ENCODE assay signal across 8 cellular contexts in genomic region chr15:74872702-74873035, GRCh38. TPM values are rescaled to one million over a fixed set of nuclear protein-coding genes. Genes with fewer than 3 reads are reported as not detected.
DNase-seq lines count a peak whose midpoint lies in the region; ATAC-seq and TF ChIP-seq lines count a peak whose summit lies in the region.

No MANE protein-coding gene starts in this region.

- H3K56ac ChIP-seq in H9 (ENCODE audit: insufficient read length, low read depth, low read length) = no peak overlapping the region

- H2BK5ac ChIP-seq in H9 (ENCODE audit: insufficient read length, low read length) = no peak overlapping the region

- H2BK15ac ChIP-seq in H9 (ENCODE audit: low read depth, low read length) = no peak overlapping the region

- H3K79me2 ChIP-seq in H9 (ENCODE audit: insufficient read depth, low read length) = peaks cover 11% of the 10 kb centered on the region; the same call in 1 of the 2 replicates

- intact Hi-C loops in activated B cell treated with CpG ODN at 0.5 μM for 24 hours (cut with micrococcal nuclease) (loop anchor here (1.0 to 2.0 kb wide), 7 partner anchors 18 to 332 kb away; partner anchors contain the start of genes ARID3B, CLK3, COX5A and FAM219B), head of caudate nucleus (cut with DNase I) (no loop called here)

- H3K27me3 ChIP-seq in H9 (ENCODE audit: insufficient read depth, low read length) (no peaks in the 10 kb centered on the region), skeletal muscle tissue (ENCODE audit: control insufficient read depth in 3 of 3, insufficient read depth in 3 of 3, low read length in 3 of 3) (no peaks in the 10 kb centered on the region)

- H2BK120ac ChIP-seq in H9 (ENCODE audit: low read depth, low read length, poor library complexity, severe bottlenecking) = no peak overlapping the region

- ATAC-seq in activated B cell treated with CpG ODN at 0.5 μM for 24 hours (ENCODE audit: low read depth) = no peak
- ATAC-seq in HG03108 (IDR thresholded peaks at IDR 0.05; ENCODE audit: unreplicated experiment) = no peak

- H3K18ac ChIP-seq in H9 (ENCODE audit: insufficient read length, low read depth, low read length) = no peak overlapping the region

- no peak overlapping the region for H4K8ac ChIP-seq in H9 (replicated peaks; ENCODE audit: insufficient read length, low read depth, low read length)

- H3K27ac Mint-ChIP-seq in H9 (peak overlapping the region; percentile 15 to 98 (median 79); a peak in 6 of 7 replicates), activated B cell treated with CpG ODN at 0.5 μM for 24 hours (peak overlapping the region; percentile 94), glutamatergic neuron (ENCODE audit: unreplicated experiment) (peak overlapping the region; percentile 76)

- DNase-seq in H9 (no peak), activated B cell treated with CpG ODN at 0.5 μM for 24 hours (no peak), glutamatergic neuron (no peak), NOMO-1 treated with DMSO at 0.1 percent for 48 hours (lab: John Stamatoyannopoulos, UW; ENCODE audit: unreplicated experiment) (no peak), NCI-H1417 treated with DMSO at 0.1 percent for 48 hours (lab: John Stamatoyannopoulos, UW) (no peak), head of caudate nucleus (no peak)

- no CpG with 5 or more reads among the region's 11 CpGs for WGBS in H9 (ENCODE audit: extremely low coverage, insufficient read length, low lambda C conversion rate)

- H3K4me3 Mint-ChIP-seq in H9 (peak overlapping the region; percentile 89 to 92), activated B cell treated with CpG ODN at 0.5 μM for 24 hours (peak overlapping the region; percentile 90), glutamatergic neuron (ENCODE audit: unreplicated experiment) (peak overlapping the region; percentile 99)

- H2AFZ ChIP-seq in H9 (ENCODE audit: low read length) = no peak overlapping the region

- H3K27ac ChIP-seq in H9 (ENCODE audit: insufficient read length, low read depth, low read length) (no peak overlapping the region), skeletal muscle tissue (ENCODE audit: low read depth, low read length) (peak overlapping the region; percentile 65)

- peaks cover 8 to 24% (median 10%) of the 10 kb centered on the region in 3 experiments for H3K36me3 Mint-ChIP-seq in H9 (ENCODE audit: insufficient read depth in 1 of 3, low read depth in 3 of 3)
- peaks cover 36% of the 10 kb centered on the region for H3K36me3 Mint-ChIP-seq in activated B cell treated with CpG ODN at 0.5 μM for 24 hours (ENCODE audit: low read depth)
- peaks cover 7% of the 10 kb centered on the region for H3K36me3 Mint-ChIP-seq in glutamatergic neuron (ENCODE audit: unreplicated experiment)

- no peak overlapping the region for H3K14ac ChIP-seq in H9 (ENCODE audit: insufficient read depth, low read length)

- H3K9ac ChIP-seq in H9 (ENCODE audit: extremely low read depth, insufficient read length, low read length) (peak overlapping the region; percentile 39), skeletal muscle tissue (ENCODE audit: low read depth in 1 of 3, low read length in 3 of 3) (peak overlapping the region; percentile 86 to 92 (median 92))

- no peak for TF ChIP-seq CTCF in H9 (conservative IDR thresholded peaks at IDR 0.05)
- no peak for TF ChIP-seq CTCF in activated B cell treated with CpG ODN at 0.5 μM for 24 hours (IDR thresholded peaks at IDR 0.05)
- no peak for TF ChIP-seq CTCF in glutamatergic neuron (IDR thresholded peaks at IDR 0.05; ENCODE audit: partially characterized antibody, unreplicated experiment)

- H3K79me1 ChIP-seq in H9 (ENCODE audit: insufficient read depth, low read depth, low read length, poor library complexity, severe bottlenecking) = peaks cover 2% of the 10 kb centered on the region

- H3K4me1 ChIP-seq in H9 (ENCODE audit: insufficient read depth, low read length) (no peaks in the 10 kb centered on the region), skeletal muscle tissue (ENCODE audit: control insufficient read depth in 3 of 3, insufficient read depth in 3 of 3, low read length in 3 of 3) (peaks cover 48 to 52% (median 48%) of the 10 kb centered on the region in 3 donors)

- no peak overlapping the region for H3K23ac ChIP-seq in H9 (ENCODE audit: insufficient read length, low read depth, low read length)

- H3K9me3 Mint-ChIP-seq in H9 (peaks cover 4% of the 10 kb centered on the region in 2 experiments; a peak in 3 of 5 replicates), activated B cell treated with CpG ODN at 0.5 μM for 24 hours (no peaks in the 10 kb centered on the region), glutamatergic neuron (ENCODE audit: unreplicated experiment) (peaks cover 4% of the 10 kb centered on the region)

- peak overlapping the region; percentile 89 to 98 (median 95) for H3K4me3 ChIP-seq in skeletal muscle tissue (ENCODE audit: low read length in 3 of 3)

- peaks cover 2% of the 10 kb centered on the region; the same call in 1 of the 2 replicates for H3K27me3 Mint-ChIP-seq in H9 (ENCODE audit: low read depth)
- H3K27me3 Mint-ChIP-seq in activated B cell treated with CpG ODN at 0.5 μM for 24 hours = no peaks in the 10 kb centered on the region
- peaks cover 7% of the 10 kb centered on the region for H3K27me3 Mint-ChIP-seq in glutamatergic neuron (ENCODE audit: unreplicated experiment)

- no peak overlapping the region for H4K91ac ChIP-seq in H9 (ENCODE audit: insufficient read length, low read depth, low read length)

- no peak overlapping the region for H3T11ph ChIP-seq in H9 (ENCODE audit: low read length)

- CTCF ChIA-PET in activated B cell treated with CpG ODN at 0.5 μM for 24 hours (lab: Charles Lee) = interaction anchor here (1.3 kb wide), 1 partner anchor 29 kb away, joined by 5 read pairs; no protein-coding TSS in a partner anchor

- H4K20me1 ChIP-seq in H9 (ENCODE audit: control insufficient read depth, insufficient read depth, insufficient read length) = no peaks in the 10 kb centered on the region

- H3K4me2 ChIP-seq in H9 (ENCODE audit: insufficient read depth, insufficient read length, low read length) = peak overlapping the region; percentile 83

- no peak overlapping the region for H2AK5ac ChIP-seq in H9 (ENCODE audit: insufficient read length, low read length)

- H3K4ac ChIP-seq in H9 (ENCODE audit: low read depth, low read length) = no peak overlapping the region

- H3K4me1 Mint-ChIP-seq in H9 (peaks cover 14 to 17% of the 10 kb centered on the region in 2 experiments), activated B cell treated with CpG ODN at 0.5 μM for 24 hours (peaks cover 56% of the 10 kb centered on the region), glutamatergic neuron (ENCODE audit: low read depth, unreplicated experiment) (peaks cover 9% of the 10 kb centered on the region)

- H4K5ac ChIP-seq in H9 (ENCODE audit: insufficient read length, low read depth, low read length) = no peak overlapping the region

- no peak overlapping the region for H2BK12ac ChIP-seq in H9 (ENCODE audit: insufficient read length, low read depth, low read length)

- POLR2A ChIA-PET in activated B cell treated with CpG ODN at 0.5 μM for 24 hours (lab: Charles Lee) = interaction anchor here (0.6 to 2.6 kb wide), 10 partner anchors 10 to 579 kb away, joined by 3 to 17 read pairs (median 10); partner anchors contain the start of genes FAM219B, MPI, PPCDC and SIN3A

- H3K9me3 ChIP-seq in H9 (ENCODE audit: control insufficient read depth, low read depth, low read length) (no peaks in the 10 kb centered on the region), skeletal muscle tissue (ENCODE audit: control insufficient read depth in 3 of 3, low read length in 3 of 3) (no peaks in the 10 kb centered on the region)

- H3K36me3 ChIP-seq in skeletal muscle tissue (ENCODE audit: control insufficient read depth in 3 of 3, insufficient read depth in 3 of 3, low read length in 3 of 3) = peaks cover 0 to 5% (median 3%) of the 10 kb centered on the region in 3 donors

- H3K23me2 ChIP-seq in H9 (ENCODE audit: insufficient read length, low read depth, low read length, poor library complexity, severe bottlenecking) = peaks cover 12% of the 10 kb centered on the region

- H2BK20ac ChIP-seq in H9 (ENCODE audit: low read depth, low read length, poor library complexity, severe bottlenecking) = no peak overlapping the region

RNA-seq across cellular contexts. Expression of gene SCAMP2, which starts 0.5 kb away (rescaled TPM):
- 49.0 and 50.2 TPM in 2 replicates for total RNA-seq in H9 (2021)
- total RNA-seq in activated B cell treated with CpG ODN at 0.5 μM for 24 hours = 112 and 129 TPM in 2 replicates
- total RNA-seq in glutamatergic neuron (ENCODE audit: unreplicated experiment) = 35.6 TPM
- 15.7 TPM for total RNA-seq in skeletal muscle tissue

RNA-seq across cellular contexts. Expression of gene MPI, which starts 17.2 kb away (rescaled TPM):
- total RNA-seq in H9 (2021) (55.0 and 57.5 TPM in 2 replicates), activated B cell treated with CpG ODN at 0.5 μM for 24 hours (33.1 and 40.2 TPM in 2 replicates), glutamatergic neuron (ENCODE audit: unreplicated experiment) (33.1 TPM), skeletal muscle tissue (22.4 TPM)

RNA-seq across cellular contexts. Expression of gene ULK3, which starts 29.7 kb away (rescaled TPM):
- total RNA-seq in H9 (2021) (31.1 and 34.0 TPM in 2 replicates), activated B cell treated with CpG ODN at 0.5 μM for 24 hours (43.6 and 52.1 TPM in 2 replicates), glutamatergic neuron (ENCODE audit: unreplicated experiment) (46.5 TPM), skeletal muscle tissue (18.3 TPM)

RNA-seq across cellular contexts. Expression of gene FAM219B, which starts 34.0 kb away (rescaled TPM):
- total RNA-seq in H9 (2021) (60.3 and 69.0 TPM in 2 replicates), activated B cell treated with CpG ODN at 0.5 μM for 24 hours (76.0 and 90.4 TPM in 2 replicates), glutamatergic neuron (ENCODE audit: unreplicated experiment) (171 TPM), skeletal muscle tissue (33.4 TPM)

RNA-seq across cellular contexts. Expression of gene CPLX3, which starts 46.2 kb away (rescaled TPM):
- total RNA-seq in H9 (2021) (not detected in 2 replicates), activated B cell treated with CpG ODN at 0.5 μM for 24 hours (0.20 and 0.22 TPM in 2 replicates), glutamatergic neuron (ENCODE audit: unreplicated experiment) (0.32 TPM), skeletal muscle tissue (not detected)
